Comparison of ENCODE assay signal across 27 cellular contexts in the genomic region with DNA sequence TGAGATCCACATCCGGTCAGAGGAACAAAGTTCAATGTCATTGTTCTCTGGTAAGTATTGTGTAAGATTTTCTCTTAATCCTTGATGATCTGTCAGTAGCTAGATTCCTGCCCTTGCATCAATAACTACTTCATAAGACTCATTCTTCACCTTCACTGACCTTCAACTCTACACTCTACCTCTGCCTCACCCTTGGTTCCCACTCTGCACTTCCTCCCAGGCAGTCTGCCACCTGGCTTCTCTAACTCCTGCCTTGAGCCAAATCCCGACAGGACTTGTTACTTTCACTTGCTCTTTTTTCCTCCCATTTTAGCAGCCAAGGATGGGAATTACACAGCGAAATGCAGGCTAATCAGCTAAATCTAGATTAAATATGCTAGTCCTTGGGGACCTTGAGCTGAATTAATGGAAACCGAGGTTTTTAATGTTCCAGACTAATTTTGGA.
DNase-seq lines count a peak whose midpoint lies in the region; ATAC-seq and TF ChIP-seq lines count a peak whose summit lies in the region.
"Had no signal": no experiment of that assay in that cellular context is flagged by ENCODE, and none has a peak within 500 bp of the region (broad histone marks: within the 10 kb centered on the region; RNA-seq: fewer than 3 reads in every experiment).

No MANE protein-coding gene starts in this region.

- peak; percentile 31 for DNase-seq in NCI-H2171 treated with DMSO at 0.1 percent for 48 hours (lab: John Stamatoyannopoulos, UW)
- DNase-seq in NCI-H2171 (lab: John Stamatoyannopoulos, UW), result no peak
- peak; percentile 49 for DNase-seq in medulla oblongata (ENCODE audit: extremely low spot score)
- DNase-seq in upper lobe of right lung, result no peak
- DNase-seq in KBM-7, result no peak
- DNase-seq in prostate gland (ENCODE audit: low spot score), result no peak
- no peak for DNase-seq in NK-92 treated with Interleukin-12 subunit alpha and Interleukin-12 subunit beta, amount 100 ng/mL, for 24 hours (lab: John Stamatoyannopoulos, UW)
- DNase-seq: 8988T; activated CD4-positive, alpha-beta memory T cell treated with anti-CD3 and anti-CD28 coated beads, Interleukin-2, amount 10 ng/mL, durations not matched to agents 7 days and 5 days; CD4-positive, alpha-beta memory T cell; DMS153; glutamatergic neuron; kidney; lower lobe of right lung; NCI-H1048; NCI-H1694 treated with DMSO at 0.1 percent for 48 hours; NCI-H748 treated with DMSO at 0.1 percent for 48 hours; nephron progenitor cell; right lobe of liver; stimulated activated CD4-positive, alpha-beta T cell treated with anti-CD3 and anti-CD28 coated beads, Interleukin-4, amount 100 ng/mL, for 4 hours had no signal

- peak overlapping the region in 1 of 5 experiments; percentile 31 for H3K4me3 Mint-ChIP-seq in brain
- H3K4me3 Mint-ChIP-seq: activated CD4-positive, alpha-beta memory T cell treated with anti-CD3 and anti-CD28 coated beads, Interleukin-2, amount 10 ng/mL, durations not matched to agents 7 days and 5 days; activated T-helper 17 cell treated with anti-CD3 and anti-CD28 coated beads, Interleukin-2, amount 50 U/mL, for 72 hours; CD4-positive, alpha-beta memory T cell; central memory CD8-positive, alpha-beta T cell; nephron progenitor cell; stimulated activated memory B cell treated with anti-CD40 and anti-IgM and Interleukin-4, amounts not matched to agents 10 μg/mL and 1 μg/mL and 100 μg/mL, for 72 hours had no signal

- intact Hi-C loops in upper lobe of right lung (cut with DNase I), result no loop called here
- intact Hi-C loops in prostate gland (cut with DNase I), result no loop called here

- H3K27me3 ChIP-seq in upper lobe of right lung, result no peaks in the 10 kb centered on the region
- H3K27me3 ChIP-seq in prostate gland (replicated peaks; ENCODE audit: insufficient read depth), result no peaks in the 10 kb centered on the region
- H3K27me3 ChIP-seq: ascending aorta, right lobe of liver, SJSA1 had no signal

- no peaks in the 10 kb centered on the region for H3K9me3 ChIP-seq in upper lobe of right lung
- H3K9me3 ChIP-seq in prostate gland, result no peaks in the 10 kb centered on the region
- H3K9me3 ChIP-seq: ascending aorta, lower lobe of right lung, right lobe of liver, SJSA1 had no signal

- H3K4me3 ChIP-seq in upper lobe of right lung (no peak overlapping the region), prostate gland (no peak overlapping the region)
- H3K4me3 ChIP-seq: lower lobe of right lung, right lobe of liver, SJSA1 had no signal

- H3K27ac ChIP-seq in upper lobe of right lung, result no peak overlapping the region
- no peak overlapping the region for H3K27ac ChIP-seq in prostate gland
- H3K27ac ChIP-seq: lower lobe of right lung, right lobe of liver, SJSA1 had no signal

- H3K4me1 Mint-ChIP-seq in brain, result peaks cover 5% of the 10 kb centered on the region
- H3K4me1 Mint-ChIP-seq: activated CD4-positive, alpha-beta memory T cell treated with anti-CD3 and anti-CD28 coated beads, Interleukin-2, amount 10 ng/mL, durations not matched to agents 7 days and 5 days; activated T-helper 17 cell treated with anti-CD3 and anti-CD28 coated beads, Interleukin-2, amount 50 U/mL, for 72 hours; central memory CD8-positive, alpha-beta T cell; nephron progenitor cell; stimulated activated memory B cell treated with anti-CD40 and anti-IgM and Interleukin-4, amounts not matched to agents 10 μg/mL and 1 μg/mL and 100 μg/mL, for 72 hours had no signal

- H3K4me1 ChIP-seq in upper lobe of right lung (no peaks in the 10 kb centered on the region), prostate gland (replicated peaks) (no peaks in the 10 kb centered on the region)
- H3K4me1 ChIP-seq: ascending aorta, lower lobe of right lung, right lobe of liver, SJSA1 had no signal

- peak overlapping the region in 3 of 5 experiments; percentile 0 to 67 (median 42) for H3K27ac Mint-ChIP-seq in brain
- H3K27ac Mint-ChIP-seq: activated CD4-positive, alpha-beta memory T cell treated with anti-CD3 and anti-CD28 coated beads, Interleukin-2, amount 10 ng/mL, durations not matched to agents 7 days and 5 days; activated naive CD4-positive, alpha-beta T cell treated with anti-CD3 and anti-CD28 coated beads, Interleukin-2, amount 50 U/mL, for 72 hours; activated T-helper 17 cell treated with anti-CD3 and anti-CD28 coated beads, Interleukin-2, amount 50 U/mL, for 72 hours; CD4-positive, alpha-beta memory T cell; nephron progenitor cell; stimulated activated memory B cell treated with anti-CD40 and anti-IgM and Interleukin-4, amounts not matched to agents 10 μg/mL and 1 μg/mL and 100 μg/mL, for 72 hours had no signal

- no peak for TF ChIP-seq POLR2A in prostate gland (IDR thresholded peaks at IDR 0.05)

- in situ Hi-C loops in KBM-7 (cut with MboI; ENCODE audit: low pct_unique_long_range_greater_than_20kb, low sequenced_read_pairs), result no loop called here

- no peaks in the 10 kb centered on the region for H3K36me3 ChIP-seq in upper lobe of right lung
- H3K36me3 ChIP-seq in prostate gland, result no peaks in the 10 kb centered on the region
- H3K36me3 ChIP-seq: ascending aorta, lower lobe of right lung, right lobe of liver, SJSA1 had no signal

- no peaks in the 10 kb centered on the region for H3K27me3 Mint-ChIP-seq in brain
- H3K27me3 Mint-ChIP-seq: activated CD4-positive, alpha-beta memory T cell treated with anti-CD3 and anti-CD28 coated beads, Interleukin-2, amount 10 ng/mL, durations not matched to agents 7 days and 5 days; activated T-helper 17 cell treated with anti-CD3 and anti-CD28 coated beads, Interleukin-2, amount 50 U/mL, for 72 hours; CD4-positive, alpha-beta memory T cell; central memory CD8-positive, alpha-beta T cell; stimulated activated memory B cell treated with anti-CD40 and anti-IgM and Interleukin-4, amounts not matched to agents 10 μg/mL and 1 μg/mL and 100 μg/mL, for 72 hours had no signal

- TF ChIP-seq CTCF in brain (conservative IDR thresholded peaks at IDR 0.05) (no peak), upper lobe of right lung (IDR thresholded peaks at IDR 0.05) (no peak), prostate gland (IDR thresholded peaks at IDR 0.05) (no peak)

- no peaks in the 10 kb centered on the region for H3K9me3 Mint-ChIP-seq in brain
- H3K9me3 Mint-ChIP-seq: activated T-helper 17 cell treated with anti-CD3 and anti-CD28 coated beads, Interleukin-2, amount 50 U/mL, for 72 hours; nephron progenitor cell had no signal

- 30% methylated on average over 4 of the region's 4 CpGs for WGBS in prostate gland

- H3K36me3 Mint-ChIP-seq in brain, result no peaks in the 10 kb centered on the region
- H3K36me3 Mint-ChIP-seq: activated naive CD4-positive, alpha-beta T cell treated with anti-CD3 and anti-CD28 coated beads, Interleukin-2, amount 50 U/mL, for 72 hours; CD4-positive, alpha-beta memory T cell; stimulated activated memory B cell treated with anti-CD40 and anti-IgM and Interleukin-4, amounts not matched to agents 10 μg/mL and 1 μg/mL and 100 μg/mL, for 72 hours had no signal

- ATAC-seq in upper lobe of right lung, result peak; percentile 47
- ATAC-seq: activated naive CD4-positive, alpha-beta T cell treated with anti-CD3 and anti-CD28 coated beads, Interleukin-2, amount 50 U/mL, for 72 hours; activated T-helper 17 cell treated with anti-CD3 and anti-CD28 coated beads, Interleukin-2, amount 50 U/mL, for 72 hours; lower lobe of right lung; stimulated activated memory B cell treated with anti-CD40 and anti-IgM and Interleukin-4, amounts not matched to agents 10 μg/mL and 1 μg/mL and 100 μg/mL, for 72 hours had no signal

Comparison
In these comparisons a context has a peak if more than half of its experiments do, and no peak if none do; other contexts are left out.
1. DNase-seq: peak in NCI-H2171 treated with DMSO at 0.1 percent for 48 hours (single experiment) and medulla oblongata (single experiment); none in NCI-H2171 (single experiment), upper lobe of right lung (single experiment), KBM-7 (single experiment), prostate gland (single experiment) and NK-92 treated with Interleukin-12 subunit alpha and Interleukin-12 subunit beta, amount 100 ng/mL, for 24 hours (single experiment).